Comparison of ENCODE assay signal across 18 cellular contexts in the genomic region with DNA sequence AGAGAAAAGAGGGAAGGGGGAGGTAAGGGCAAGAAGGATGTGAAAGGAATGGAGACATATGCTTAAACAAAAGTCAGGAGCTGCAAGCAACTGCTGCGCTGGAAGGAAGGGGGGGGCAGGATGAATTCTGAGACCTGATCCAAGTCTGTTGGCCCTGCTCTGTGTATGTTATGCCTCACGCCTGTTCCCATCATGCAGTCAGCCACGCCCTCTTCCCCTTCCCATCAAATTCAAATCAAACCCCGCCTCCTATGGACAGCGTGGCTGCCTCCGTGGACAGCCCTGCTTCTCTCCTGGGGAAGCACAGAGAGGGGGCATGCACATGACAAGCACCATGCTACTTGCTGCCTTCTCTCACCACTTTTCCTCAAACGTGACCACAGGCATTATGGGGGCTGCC. TPM values are rescaled to one million over a fixed set of nuclear protein-coding genes. Genes with fewer than 3 reads are reported as not detected.
"Had no signal": no experiment of that assay in that cellular context is flagged by ENCODE, and none has a peak within 500 bp of the region (broad histone marks: within the 10 kb centered on the region; RNA-seq: fewer than 3 reads in every experiment).

No MANE protein-coding gene starts in this region.

- H3K27ac ChIP-seq: breast epithelium, coronary artery, gastrocnemius medialis, left lung, neutrophil, pancreas had no signal

- H3K4me3 ChIP-seq: breast epithelium, coronary artery, gastrocnemius medialis, left lung, pancreas, smooth muscle cell had no signal

- H3K27me3 ChIP-seq: breast epithelium, gastrocnemius medialis, left lung, neutrophil, pancreas had no signal

- H3K27ac Mint-ChIP-seq: activated B cell treated with CpG ODN at 0.5 μM for 24 hours had no signal

- ATAC-seq: activated T-cell treated with anti-CD3 and anti-CD28 coated beads, Interleukin-2, amount 50 U/mL, for 4 hours; gastrocnemius medialis; left lung; pancreas; sciatic nerve had no signal

- DNase-seq: activated B cell treated with CpG ODN at 0.5 μM for 24 hours; activated effector memory CD4-positive, alpha-beta T cell treated with Interleukin-2 at 50 U/mL for 16 hours; activated T-cell treated with anti-CD3 and anti-CD28 coated beads, Interleukin-2, amount 50 U/mL, for 4 hours; gastrocnemius medialis; head of caudate nucleus; kidney; left lung; pancreas; stimulated activated CD4-positive, alpha-beta T cell treated with anti-CD3 and anti-CD28 coated beads, Interleukin-4, amount 100 ng/mL, for 24 hours; stimulated activated naive CD4-positive, alpha-beta T cell; SW 1271 had no signal

- H3K36me3 ChIP-seq: breast epithelium, gastrocnemius medialis, left lung, pancreas had no signal

- H3K9me3 ChIP-seq: breast epithelium, gastrocnemius medialis, left lung, neutrophil, pancreas had no signal

- H3K4me3 Mint-ChIP-seq: activated B cell treated with CpG ODN at 0.5 μM for 24 hours; activated naive CD4-positive, alpha-beta T cell treated with anti-CD3 and anti-CD28 coated beads, Interleukin-2, amount 50 U/mL, for 24 hours; activated T-cell treated with anti-CD3 and anti-CD28 coated beads, Interleukin-2, amount 50 U/mL, for 4 hours had no signal

- H3K9me3 Mint-ChIP-seq: activated B cell treated with CpG ODN at 0.5 μM for 24 hours; activated naive CD4-positive, alpha-beta T cell treated with anti-CD3 and anti-CD28 coated beads, Interleukin-2, amount 50 U/mL, for 24 hours; activated T-cell treated with anti-CD3 and anti-CD28 coated beads, Interleukin-2, amount 50 U/mL, for 4 hours had no signal

- H3K27me3 Mint-ChIP-seq: activated B cell treated with CpG ODN at 0.5 μM for 24 hours; activated naive CD4-positive, alpha-beta T cell treated with anti-CD3 and anti-CD28 coated beads, Interleukin-2, amount 50 U/mL, for 24 hours had no signal

RNA-seq across cellular contexts. Expression of gene CYP2D6, which starts 45.7 kb away (rescaled TPM):
- total RNA-seq: myocyte had no signal
